ENCODE assay signal across 8 cellular contexts in genomic region chr11:95067042-95067827, GRCh38. TPM values are rescaled to one million over a fixed set of nuclear protein-coding genes. Genes with fewer than 3 reads are reported as not detected.
A peak's percentile ranks its signal among the peaks of the same experiment; 100 is the strongest.
DNase-seq lines count a peak whose midpoint lies in the region; ATAC-seq and TF ChIP-seq lines count a peak whose summit lies in the region.

No MANE protein-coding gene starts in this region.

- H3K27ac ChIP-seq in gastroesophageal sphincter: peak overlapping the region; percentile 94 to 98 (median 96)
- H3K27ac ChIP-seq in testis: peak overlapping the region; percentile 97

- 0% methylated on average over 17 of the region's 97 CpGs; no CpG with 5 or more reads in 1 of the 2 donors for WGBS in gastroesophageal sphincter (ENCODE audit: low coverage in 1 of 2), 2 donors
- 1% methylated on average over 37 to 71 of the region's 97 CpGs for WGBS in testis, 2 donors

- peak overlapping the region; percentile 74 for H3K4me3 ChIP-seq in gastroesophageal sphincter
- peak overlapping the region; percentile 80 to 84 for H3K4me3 ChIP-seq in testis

- TF ChIP-seq POLR2A in Raji (IDR thresholded peaks at IDR 0.05; ENCODE audit: insufficient read depth, low read depth, low read length): peak; percentile 65
- TF ChIP-seq POLR2A in gastroesophageal sphincter (IDR thresholded peaks at IDR 0.05): peak; percentile 55 to 61
- TF ChIP-seq POLR2A in testis (IDR thresholded peaks at IDR 0.05): no peak

- H3K27me3 ChIP-seq in gastroesophageal sphincter (no peaks in the 10 kb centered on the region), testis (no peaks in the 10 kb centered on the region)

- peak; percentile 42 to 88 (median 73) for TF ChIP-seq CTCF in gastroesophageal sphincter (IDR thresholded peaks at IDR 0.05)
- TF ChIP-seq CTCF in testis (IDR thresholded peaks at IDR 0.05): peak; percentile 32 to 49 (median 46)

- ATAC-seq in GM21619 (IDR thresholded peaks at IDR 0.05; ENCODE audit: unreplicated experiment) (peak; percentile 54), gastroesophageal sphincter (peak; percentile 92)

- no peak for TF ChIP-seq RAD21 in Ishikawa (IDR thresholded peaks at IDR 0.05; ENCODE audit: low read depth)

- TF ChIP-seq EP300 in Ishikawa (IDR thresholded peaks at IDR 0.05; ENCODE audit: borderline replicate concordance): no peak
- no peak for TF ChIP-seq EP300 in gastroesophageal sphincter (IDR thresholded peaks at IDR 0.05)

- peak; percentile 78 for DNase-seq in EL
- DNase-seq in activated naive CD4-positive, alpha-beta T cell (lab: John Stamatoyannopoulos, UW): peak; percentile 47 to 72 (median 58)
- DNase-seq in nucleus accumbens (lab: John Stamatoyannopoulos, UW): peak in 54 of 56 donors; percentile 31 to 88 (median 78)
- peak; percentile 85 for DNase-seq in testis

- intact Hi-C loops in testis (cut with DNase I; ENCODE audit: low total_unique reads): loop anchor here (5.0 kb wide), 1 partner anchor 85 kb away; no protein-coding TSS in a partner anchor

- H3K4me1 ChIP-seq in gastroesophageal sphincter: peaks cover 0 to 31% (median 3%) of the 10 kb centered on the region in 3 donors
- peaks cover 7% of the 10 kb centered on the region for H3K4me1 ChIP-seq in testis

- H3K9me3 ChIP-seq in gastroesophageal sphincter (no peaks in the 10 kb centered on the region), testis (no peaks in the 10 kb centered on the region)

- no peaks in the 10 kb centered on the region for H3K36me3 ChIP-seq in gastroesophageal sphincter
- H3K36me3 ChIP-seq in testis (ENCODE audit: low read depth, missing control alignments): no peaks in the 10 kb centered on the region

TF ChIP-seq in Ishikawa, 13 proteins besides CTCF, POLR2A, EP300 and RAD21:
- TF ChIP-seq TAF1 (IDR thresholded peaks at IDR 0.05; ENCODE audit: low read depth) (peak; percentile 66), REST (IDR thresholded peaks at IDR 0.05; ENCODE audit: low read depth) (no peak), ZBTB7A (IDR thresholded peaks at IDR 0.05; ENCODE audit: low read depth) (no peak), CREB1 (IDR thresholded peaks at IDR 0.05; ENCODE audit: low read depth) (no peak), YY1 (IDR thresholded peaks at IDR 0.05; ENCODE audit: low read depth) (peak; percentile 91), FOXM1 (IDR thresholded peaks at IDR 0.05; ENCODE audit: borderline replicate concordance, low read depth) (no peak; the same call in 1 of the 2 replicates), TCF12 (IDR thresholded peaks at IDR 0.05; ENCODE audit: low read depth) (peak; percentile 12; the same call in 1 of the 2 replicates)
- TF ChIP-seq, protein P1, sequence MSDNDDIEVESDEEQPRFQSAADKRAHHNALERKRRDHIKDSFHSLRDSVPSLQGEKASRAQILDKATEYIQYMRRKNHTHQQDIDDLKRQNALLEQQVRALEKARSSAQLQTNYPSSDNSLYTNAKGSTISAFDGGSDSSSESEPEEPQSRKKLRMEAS (IDR thresholded peaks at IDR 0.05): peak; percentile 51; the same call in 1 of the 2 replicates

RNA-seq across cellular contexts. Expression of gene SRSF8, which starts 0.5 kb away (rescaled TPM):
- total RNA-seq in gastroesophageal sphincter: 10 to 100 TPM; 28.6 to 34.9 (median 33.0) TPM
- total RNA-seq in testis: 10 to 100 TPM; 32.5 to 37.2 TPM
- 30.0 TPM for polyA plus RNA-seq in testis (ENCODE audit: insufficient read depth, low read depth, low replicate concordance)

RNA-seq across cellular contexts. Expression of gene KDM4F, which starts 18.0 kb away (rescaled TPM):
- total RNA-seq in gastroesophageal sphincter: under 1 TPM in 1 of 4 donors, not detected in 3; 0.15 TPM
- under 1 TPM in 1 of 2 donors, not detected in 1; 0.55 TPM for total RNA-seq in testis
- not detected for polyA plus RNA-seq in testis (ENCODE audit: insufficient read depth, low read depth, low replicate concordance)

RNA-seq across cellular contexts. Expression of gene ENDOD1, which starts 22.4 kb away (rescaled TPM):
- total RNA-seq in gastroesophageal sphincter (10 to 100 TPM; 34.6 to 68.3 (median 54.6) TPM), testis (10 to 100 TPM; 55.6 to 71.8 TPM)
- 28.9 TPM for polyA plus RNA-seq in testis (ENCODE audit: insufficient read depth, low read depth, low replicate concordance)

RNA-seq across cellular contexts. Expression of gene KDM4E, which starts 42.2 kb away (rescaled TPM):
- not detected for total RNA-seq in gastroesophageal sphincter
- under 1 TPM; 0.16 to 0.19 TPM for total RNA-seq in testis
- 0.17 TPM for polyA plus RNA-seq in testis (ENCODE audit: insufficient read depth, low read depth, low replicate concordance)

Comparison
In these comparisons a context has a peak if more than half of its experiments do, and no peak if none do; other contexts are left out.
1. Peak in every context shown above with its lines: DNase-seq, ATAC-seq, H3K4me3 ChIP-seq and H3K27ac ChIP-seq.